8 cellular contexts compared by ENCODE assay signal in the genomic region with DNA sequence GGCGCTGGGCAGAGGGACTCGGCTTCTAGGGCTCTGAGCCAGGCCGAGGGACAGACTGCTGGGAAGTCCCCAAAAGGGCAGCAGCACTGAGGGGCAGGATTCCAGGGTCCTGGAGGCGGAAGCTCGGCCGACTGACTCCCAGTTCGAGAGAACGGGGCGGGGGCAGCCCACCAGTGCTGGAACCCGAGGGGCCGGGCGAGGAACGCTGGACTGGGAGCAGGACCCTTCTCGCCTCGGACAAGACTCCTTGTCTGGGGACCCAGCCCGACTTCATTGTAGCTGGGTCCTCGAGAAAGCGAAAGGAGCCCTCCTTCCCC. TPM values are rescaled to one million over a fixed set of nuclear protein-coding genes. Genes with fewer than 3 reads are reported as not detected.
DNase-seq lines count a peak whose midpoint lies in the region; ATAC-seq and TF ChIP-seq lines count a peak whose summit lies in the region.

No MANE protein-coding gene starts in this region.

- peaks cover 3% of the 10 kb centered on the region for H3K36me3 ChIP-seq in brain microvascular endothelial cell (replicated peaks)
- H3K36me3 ChIP-seq in mesodermal cell (ENCODE audit: control insufficient read depth, insufficient read depth, low read length), result peaks cover 5% of the 10 kb centered on the region

- H3K9me3 ChIP-seq in AG04450 (ENCODE audit: control insufficient read depth, insufficient read depth, low read length), result no peaks in the 10 kb centered on the region; the same call in 1 of the 2 replicates
- no peaks in the 10 kb centered on the region for H3K9me3 ChIP-seq in mesodermal cell (ENCODE audit: control insufficient read depth, low read length)

- H3K4me3 ChIP-seq in AG04450 (ENCODE audit: low read depth, low read length) (peak overlapping the region; percentile 85), brain microvascular endothelial cell (ENCODE audit: low read depth, low read length) (peak overlapping the region; percentile 82), mesodermal cell (ENCODE audit: extremely low read depth, insufficient read depth, low read length, poor library complexity, severe bottlenecking) (peak overlapping the region; percentile 66)

- H3K27me3 ChIP-seq in AG04450 (ENCODE audit: control insufficient read depth, insufficient read depth, low read length), result no peaks in the 10 kb centered on the region
- H3K27me3 ChIP-seq in brain microvascular endothelial cell (replicated peaks), result no peaks in the 10 kb centered on the region

- in situ Hi-C loops in brain microvascular endothelial cell (cut with HindIII; ENCODE audit: low pct_ligation_motif_present, low sequenced_read_pairs), result no loop called here

- 3 to 5% methylated on average over 9 to 18 of the region's 18 CpGs for WGBS in mesodermal cell (ENCODE audit: insufficient coverage in 2 of 2), 2 experiments

- TF ChIP-seq CTCF in AG04450 (IDR thresholded peaks at IDR 0.05; ENCODE audit: low read depth, low read length) (no peak), brain microvascular endothelial cell (IDR thresholded peaks at IDR 0.05; ENCODE audit: low read depth, low read length, missing control alignments) (no peak)

- POLR2A ChIA-PET in AG04450 (lab: Yijun Ruan, JAX), result interaction anchor here (1.2 to 3.1 kb wide), 4 partner anchors 10 to 72 kb away, joined by 4 to 11 read pairs (median 6); a partner anchor contains a TSS

- ATAC-seq in HG02885 (IDR thresholded peaks at IDR 0.05; ENCODE audit: poor library complexity, unreplicated experiment) (peak; percentile 20), HG02588 (IDR thresholded peaks at IDR 0.05; ENCODE audit: unreplicated experiment) (no peak)

- CTCF ChIA-PET in AG04450 (lab: Charles Lee), result interaction anchor here (0.6 to 1.9 kb wide), 11 partner anchors 8 to 78 kb away, joined by 3 to 6 read pairs (median 4); a partner anchor contains a TSS

- H3K4me1 ChIP-seq in mesodermal cell (ENCODE audit: control insufficient read depth, insufficient read depth, low read length, poor library complexity, severe bottlenecking), result peaks cover 10% of the 10 kb centered on the region

- DNase-seq in AG04450 (ENCODE audit: low read depth, low spot score), result no peak
- DNase-seq in brain microvascular endothelial cell, result no peak
- no peak for DNase-seq in RPMI8226
- DNase-seq in stimulated activated CD8-positive, alpha-beta memory T cell treated with anti-CD3 and anti-CD28 coated beads, Interleukin-4, amount 100 ng/mL, for 48 hours, result no peak
- DNase-seq in GM19240 (ENCODE audit: insufficient read length, low spot score), result no peak

- H3K27ac ChIP-seq in AG04450 (ENCODE audit: low read depth, low read length), result peak overlapping the region; percentile 52
- peak overlapping the region; percentile 47 for H3K27ac ChIP-seq in brain microvascular endothelial cell
- peak overlapping the region; percentile 10 for H3K27ac ChIP-seq in mesodermal cell (ENCODE audit: low read depth, low read length, severe bottlenecking)

RNA-seq across cellular contexts. Expression of a gene that starts 0.2 kb away (rescaled TPM):
- 18.0 and 20.0 TPM in 2 replicates for polyA plus RNA-seq in AG04450 (2011; rRNA removed)
- polyA minus RNA-seq in AG04450 (2011; rRNA and poly(A)+ RNA removed), result 12.0 and 14.8 TPM in 2 replicates
- 37.5 TPM for polyA plus RNA-seq in mesodermal cell (2013, experiment 1 of 2)
- 23.3 TPM for polyA plus RNA-seq in mesodermal cell (2013, experiment 2 of 2)

RNA-seq across cellular contexts. Expression of a gene that starts 9.6 kb away (rescaled TPM):
- 0.29 and 0.56 TPM in 2 replicates for polyA plus RNA-seq in AG04450 (2011; rRNA removed)
- polyA minus RNA-seq in AG04450 (2011; rRNA and poly(A)+ RNA removed), result 0.39 and 0.87 TPM in 2 replicates
- polyA plus RNA-seq in mesodermal cell (2013, experiment 1 of 2), result 2.1 TPM
- polyA plus RNA-seq in mesodermal cell (2013, experiment 2 of 2), result 1.4 TPM

RNA-seq across cellular contexts. Expression of a gene that starts 10.0 kb away (rescaled TPM):
- polyA plus RNA-seq in AG04450 (2011; rRNA removed), result 46.9 and 49.8 TPM in 2 replicates
- 62.0 and 84.3 TPM in 2 replicates for polyA minus RNA-seq in AG04450 (2011; rRNA and poly(A)+ RNA removed)
- 65.5 TPM for polyA plus RNA-seq in mesodermal cell (2013, experiment 1 of 2)
- 50.6 TPM for polyA plus RNA-seq in mesodermal cell (2013, experiment 2 of 2)

RNA-seq across cellular contexts. Expression of a gene that starts 20.1 kb away (rescaled TPM):
- polyA plus RNA-seq in AG04450 (2011; rRNA removed), result 71.0 and 71.1 TPM in 2 replicates
- 27.9 and 32.1 TPM in 2 replicates for polyA minus RNA-seq in AG04450 (2011; rRNA and poly(A)+ RNA removed)
- 90.5 TPM for polyA plus RNA-seq in mesodermal cell (2013, experiment 1 of 2)
- polyA plus RNA-seq in mesodermal cell (2013, experiment 2 of 2), result 85.5 TPM

RNA-seq across cellular contexts. Expression of a gene that starts 36.8 kb away (rescaled TPM):
- 2.3 and 3.2 TPM in 2 replicates for polyA plus RNA-seq in AG04450 (2011; rRNA removed)
- 2.1 and 2.6 TPM in 2 replicates for polyA minus RNA-seq in AG04450 (2011; rRNA and poly(A)+ RNA removed)
- 28.8 TPM for polyA plus RNA-seq in mesodermal cell (2013, experiment 1 of 2)
- polyA plus RNA-seq in mesodermal cell (2013, experiment 2 of 2), result 26.2 TPM
